In the genomic region with DNA sequence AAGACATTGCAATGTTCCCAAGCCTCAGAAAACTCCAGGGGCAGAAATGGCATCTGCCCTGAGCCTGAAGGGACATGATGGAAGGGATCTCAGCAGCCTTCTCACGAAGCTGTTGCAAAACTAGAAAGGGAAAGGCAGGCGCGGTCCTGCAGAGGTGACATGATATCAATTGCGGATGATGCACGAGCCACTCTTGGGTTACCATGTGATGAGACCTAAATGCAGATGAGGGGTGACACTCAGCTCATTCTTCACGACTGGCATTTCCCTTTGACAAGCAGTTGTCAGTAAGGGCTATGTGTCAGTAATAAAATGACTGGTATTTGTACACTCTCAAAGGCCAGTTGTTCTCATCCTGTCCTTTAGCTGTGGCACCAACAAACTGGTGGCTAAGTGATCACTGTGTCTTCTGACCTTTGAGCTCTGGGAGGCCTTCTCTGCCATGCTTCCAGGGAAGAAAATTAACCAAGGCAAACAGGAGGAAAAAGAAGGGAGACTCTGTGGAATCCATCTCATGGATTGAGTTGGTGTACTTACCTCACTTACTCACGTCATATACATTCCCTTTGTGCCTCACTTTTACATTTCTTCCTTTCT, we compare ENCODE assay signal across 26 cellular contexts.
"Had no signal": no experiment of that assay in that cellular context is flagged by ENCODE, and none has a peak within 500 bp of the region (broad histone marks: within the 10 kb centered on the region; RNA-seq: fewer than 3 reads in every experiment).

No MANE protein-coding gene starts in this region.

- H3K36me3 ChIP-seq: pancreas, prostate gland, stomach, thyroid gland, upper lobe of left lung, vagina had no signal

- H3K9me3 Mint-ChIP-seq: activated CD4-positive, alpha-beta memory T cell treated with anti-CD3 and anti-CD28 coated beads for 36 hours; activated CD4-positive, alpha-beta T cell treated with anti-CD3 and anti-CD28 coated beads, Interleukin-2, amount 10 ng/mL, durations not matched to agents 24 days and 14 days; activated naive CD4-positive, alpha-beta T cell treated with anti-CD3 and anti-CD28 coated beads, Interleukin-2, amount 50 U/mL, for 24 hours; activated naive CD8-positive, alpha-beta T cell treated with anti-CD3 and anti-CD28 coated beads, Interleukin-2, amount 50 U/mL, for 24 hours; activated T-helper 2 cell treated with anti-CD3 and anti-CD28 coated beads, Interferon-gamma antibody, Interleukin-2, Interleukin-4, amounts not matched to agents 10 μg/mL and 5 μg/mL and 100 μg/mL, durations not matched to agents 14 hours and 24 hours and 36 hours; endodermal cell; mesothelial cell of epicardium; nephron progenitor cell; stimulated activated effector memory CD8-positive, alpha-beta T cell treated with anti-CD3 and anti-CD28 coated beads, Interleukin-12 subunit alpha, Interleukin-12 subunit beta, amount 100 ng/mL, for 72 hours; T-helper 1 cell treated with Interleukin-12 subunit alpha and Interleukin-12 subunit beta and Interleukin-4 antibody, amounts not matched to agents 30 μg/mL and 1 μg/mL, for 36 hours had no signal

- H3K36me3 Mint-ChIP-seq: activated CD4-positive, alpha-beta memory T cell treated with anti-CD3 and anti-CD28 coated beads for 36 hours; activated naive CD4-positive, alpha-beta T cell treated with anti-CD3 and anti-CD28 coated beads, Interleukin-2, amount 50 U/mL, for 24 hours; mesothelial cell of epicardium; naive B cell; stimulated activated effector memory CD8-positive, alpha-beta T cell treated with anti-CD3 and anti-CD28 coated beads, Interleukin-12 subunit alpha, Interleukin-12 subunit beta, amount 100 ng/mL, for 72 hours had no signal

- H3K9me3 ChIP-seq: pancreas, prostate gland, stomach, thyroid gland, upper lobe of left lung, vagina had no signal

- H3K4me1 ChIP-seq: pancreas, prostate gland, upper lobe of left lung had no signal

- H3K4me3 ChIP-seq: pancreas, prostate gland, stomach, thyroid gland, upper lobe of left lung, vagina had no signal

- DNase-seq: activated CD4-positive, alpha-beta memory T cell treated with anti-CD3 and anti-CD28 coated beads for 36 hours; activated CD4-positive, alpha-beta T cell treated with anti-CD3 and anti-CD28 coated beads, Interleukin-2, amount 10 ng/mL, durations not matched to agents 24 days and 14 days; activated naive CD8-positive, alpha-beta T cell treated with anti-CD3 and anti-CD28 coated beads, Interleukin-2, amount 50 U/mL, for 24 hours; activated T-cell treated with anti-CD3 and anti-CD28 coated beads, Interleukin-2, amount 50 U/mL, for 48 hours; amygdala; central memory CD4-positive, alpha-beta T cell; endodermal cell; naive B cell; nephron progenitor cell; nucleus accumbens; pancreas; small intestine; stimulated activated CD4-positive, alpha-beta T cell treated with anti-CD3 and anti-CD28 coated beads, Interleukin-4, amount 100 ng/mL, for 24 hours; stomach; T-helper 9 cell; thyroid gland; upper lobe of left lung had no signal

- ATAC-seq: activated naive CD8-positive, alpha-beta T cell treated with anti-CD3 and anti-CD28 coated beads, Interleukin-2, amount 50 U/mL, for 24 hours; esophagus mucosa; pancreas; stimulated activated effector memory CD8-positive, alpha-beta T cell treated with anti-CD3 and anti-CD28 coated beads, Interleukin-12 subunit alpha, Interleukin-12 subunit beta, amount 100 ng/mL, for 72 hours had no signal

- H3K27me3 ChIP-seq: pancreas, stomach, thyroid gland, upper lobe of left lung, vagina had no signal

- H3K4me1 Mint-ChIP-seq: activated CD4-positive, alpha-beta T cell treated with anti-CD3 and anti-CD28 coated beads, Interleukin-2, amount 10 ng/mL, durations not matched to agents 24 days and 14 days; activated naive CD4-positive, alpha-beta T cell treated with anti-CD3 and anti-CD28 coated beads, Interleukin-2, amount 50 U/mL, for 24 hours; activated naive CD8-positive, alpha-beta T cell treated with anti-CD3 and anti-CD28 coated beads, Interleukin-2, amount 50 U/mL, for 24 hours; endodermal cell; naive B cell; stimulated activated effector memory CD8-positive, alpha-beta T cell treated with anti-CD3 and anti-CD28 coated beads, Interleukin-12 subunit alpha, Interleukin-12 subunit beta, amount 100 ng/mL, for 72 hours had no signal

- H3K27me3 Mint-ChIP-seq: activated CD4-positive, alpha-beta memory T cell treated with anti-CD3 and anti-CD28 coated beads for 36 hours; activated CD4-positive, alpha-beta T cell treated with anti-CD3 and anti-CD28 coated beads, Interleukin-2, amount 10 ng/mL, durations not matched to agents 24 days and 14 days had no signal

- H3K27ac ChIP-seq: pancreas, prostate gland, stomach, upper lobe of left lung, vagina, VCaP had no signal

- H3K4me3 Mint-ChIP-seq: activated CD4-positive, alpha-beta memory T cell treated with anti-CD3 and anti-CD28 coated beads for 36 hours; activated CD4-positive, alpha-beta T cell treated with anti-CD3 and anti-CD28 coated beads, Interleukin-2, amount 10 ng/mL, durations not matched to agents 24 days and 14 days; activated naive CD4-positive, alpha-beta T cell treated with anti-CD3 and anti-CD28 coated beads, Interleukin-2, amount 50 U/mL, for 24 hours; activated naive CD8-positive, alpha-beta T cell treated with anti-CD3 and anti-CD28 coated beads, Interleukin-2, amount 50 U/mL, for 24 hours; endodermal cell; mesothelial cell of epicardium; naive B cell; nephron progenitor cell; stimulated activated effector memory CD8-positive, alpha-beta T cell treated with anti-CD3 and anti-CD28 coated beads, Interleukin-12 subunit alpha, Interleukin-12 subunit beta, amount 100 ng/mL, for 72 hours; T-helper 1 cell treated with Interleukin-12 subunit alpha and Interleukin-12 subunit beta and Interleukin-4 antibody, amounts not matched to agents 30 μg/mL and 1 μg/mL, for 36 hours had no signal

- H3K27ac Mint-ChIP-seq: activated CD4-positive, alpha-beta memory T cell treated with anti-CD3 and anti-CD28 coated beads for 36 hours; activated CD4-positive, alpha-beta T cell treated with anti-CD3 and anti-CD28 coated beads, Interleukin-2, amount 10 ng/mL, durations not matched to agents 24 days and 14 days; activated naive CD4-positive, alpha-beta T cell treated with anti-CD3 and anti-CD28 coated beads, Interleukin-2, amount 50 U/mL, for 24 hours; activated naive CD8-positive, alpha-beta T cell treated with anti-CD3 and anti-CD28 coated beads, Interleukin-2, amount 50 U/mL, for 24 hours; activated T-helper 2 cell treated with anti-CD3 and anti-CD28 coated beads, Interferon-gamma antibody, Interleukin-2, Interleukin-4, amounts not matched to agents 10 μg/mL and 5 μg/mL and 100 μg/mL, durations not matched to agents 14 hours and 24 hours and 36 hours; endodermal cell; mesothelial cell of epicardium; naive B cell; nephron progenitor cell; stimulated activated effector memory CD8-positive, alpha-beta T cell treated with anti-CD3 and anti-CD28 coated beads, Interleukin-12 subunit alpha, Interleukin-12 subunit beta, amount 100 ng/mL, for 72 hours; T-helper 1 cell treated with Interleukin-12 subunit alpha and Interleukin-12 subunit beta and Interleukin-4 antibody, amounts not matched to agents 30 μg/mL and 1 μg/mL, for 36 hours had no signal
